9 cellular contexts compared by ENCODE assay signal in the genomic region with DNA sequence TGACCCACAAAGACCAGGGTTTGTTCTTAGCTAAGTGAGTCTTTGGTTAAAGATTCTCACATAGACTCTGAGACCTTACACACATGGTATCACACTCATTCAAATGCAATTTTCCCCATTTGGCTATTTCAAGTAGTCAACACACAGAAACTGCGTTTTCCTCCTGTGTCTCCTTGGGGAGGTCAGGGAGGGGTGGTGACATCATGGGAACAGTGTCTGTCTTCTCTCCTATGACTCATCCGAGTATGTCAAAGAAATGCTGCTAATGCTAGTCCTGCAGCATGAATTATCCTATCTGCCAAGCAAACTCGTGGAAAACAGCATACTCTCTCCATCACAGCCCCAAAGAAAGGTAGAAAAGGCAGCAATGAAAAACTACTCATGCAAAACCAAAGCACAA.
DNase-seq lines count a peak whose midpoint lies in the region; ATAC-seq, FAIRE-seq and TF ChIP-seq lines count a peak whose summit lies in the region.
"Had no signal": no experiment of that assay in that cellular context is flagged by ENCODE, and none has a peak within 500 bp of the region (broad histone marks: within the 10 kb centered on the region; RNA-seq: fewer than 3 reads in every experiment).

No MANE protein-coding gene starts in this region.

- no TSS peak for BruUV-seq in K562 (replicated peaks; lab: Mats Ljungman, UMichigan)

- intact Hi-C loops in activated CD4-positive, alpha-beta T cell treated with anti-CD3 and anti-CD28 coated beads for 36 hours (cut with DNase I, micrococcal nuclease) = no loop called here
- intact Hi-C loops in K562 (cut with micrococcal nuclease) (no loop called here), upper lobe of right lung (cut with DNase I) (no loop called here)

- H3K79me2 ChIP-seq in K562 (ENCODE audit: control insufficient read depth, insufficient read depth, low read length) = no peaks in the 10 kb centered on the region

- TF ChIP-seq CTCF in K562 (IDR thresholded peaks at IDR 0.05 in 2 of 3, conservative IDR thresholded peaks at IDR 0.05 in 1 of 3; ENCODE audit: insufficient read depth in 2 of 3, low read depth in 1 of 3, low read length in 3 of 3) (no peak), upper lobe of right lung (IDR thresholded peaks at IDR 0.05) (no peak)

- H3K36me3 ChIP-seq in K562 (ENCODE audit: control insufficient read depth, insufficient read depth, low read length) (no peaks in the 10 kb centered on the region), upper lobe of right lung (no peaks in the 10 kb centered on the region)

- H3K27ac ChIP-seq in K562 (ENCODE audit: extremely low read depth, low read depth, low read length) (no peak overlapping the region), upper lobe of right lung (no peak overlapping the region)

- TF ChIP-seq EP300 in K562 (IDR thresholded peaks at IDR 0.05; ENCODE audit: low read length) = no peak

- no peak overlapping the region for H2AFZ ChIP-seq in K562 (ENCODE audit: low read depth, low read length)

- H3K9me3 Mint-ChIP-seq in activated CD4-positive, alpha-beta T cell treated with anti-CD3 and anti-CD28 coated beads for 36 hours (ENCODE audit: low read depth) = no peaks in the 10 kb centered on the region
- H3K9me3 Mint-ChIP-seq: stimulated activated naive CD8-positive, alpha-beta T cell treated with anti-CD3 and anti-CD28 coated beads, Interleukin-15, Interleukin-2, amounts not matched to agents 100 ng/mL and 50 ng/mL, for 24 hours had no signal

- CTCF ChIA-PET in activated CD4-positive, alpha-beta T cell treated with anti-CD3 and anti-CD28 coated beads for 36 hours (lab: Charles Lee) = no interaction called here
- CTCF ChIA-PET in K562 (lab: Yijun Ruan, JAX; ENCODE audit: low intra/inter-chr PET ratio) = no interaction called here

- H3K4me3 ChIP-seq in K562 (no peak overlapping the region), upper lobe of right lung (no peak overlapping the region)

- FAIRE-seq in K562 (lab: Jason Lieb, UNC) (no peak), islet of Langerhans (lab: Jason Lieb, UNC) (peak; percentile 71)

- H3K27me3 ChIP-seq in K562 (ENCODE audit: control insufficient read depth in 2 of 2, insufficient read depth in 2 of 2, low read length in 2 of 2) (no peaks in the 10 kb centered on the region), upper lobe of right lung (no peaks in the 10 kb centered on the region)

- peak; percentile 23 for ATAC-seq in activated CD4-positive, alpha-beta T cell treated with anti-CD3 and anti-CD28 coated beads for 36 hours
- ATAC-seq in K562 = no peak
- peak; percentile 32 for ATAC-seq in upper lobe of right lung
- ATAC-seq in GM19395 (IDR thresholded peaks at IDR 0.05; ENCODE audit: unreplicated experiment) = no peak

- in situ Hi-C loops in K562 (cut with MboI) = no loop called here

- no peaks in the 10 kb centered on the region for H3K9me1 ChIP-seq in K562 (ENCODE audit: control insufficient read depth, insufficient read depth, low read length)

- H3K4me2 ChIP-seq in K562 (ENCODE audit: insufficient read depth, low read length) = no peak overlapping the region

- no peaks in the 10 kb centered on the region for H4K20me1 ChIP-seq in K562 (replicated peaks; ENCODE audit: control insufficient read depth, insufficient read depth, low read length)

- H3K36me3 Mint-ChIP-seq in activated CD4-positive, alpha-beta T cell treated with anti-CD3 and anti-CD28 coated beads for 36 hours (ENCODE audit: low read depth) = no peaks in the 10 kb centered on the region

- DNase-seq in activated CD4-positive, alpha-beta T cell treated with anti-CD3 and anti-CD28 coated beads for 36 hours = no peak
- no peak for DNase-seq in activated CD4-positive, alpha-beta T cell treated with anti-CD3 and anti-CD28 coated beads for 4 hours
- peak in 1 of 4 experiments; percentile 1 for DNase-seq in K562 (ENCODE audit: extremely low read depth in 1 of 4, low spot score in 3 of 4)
- no peak for DNase-seq in upper lobe of right lung
- DNase-seq in SKM-1 (lab: John Stamatoyannopoulos, UW; ENCODE audit: unreplicated experiment) = no peak
- no peak for DNase-seq in NCI-H2081 treated with DMSO at 0.1 percent for 48 hours (lab: John Stamatoyannopoulos, UW)

- WGBS in K562 (ENCODE audit: insufficient coverage, low coverage, missing lambda C conversion rate) = 0% methylated on average over 3 of the region's 3 CpGs

- no peak overlapping the region for H3K9ac ChIP-seq in K562 (ENCODE audit: insufficient read depth in 1 of 2, low read depth in 2 of 2, low read length in 2 of 2)

- no peak overlapping the region for H3K4me3 Mint-ChIP-seq in activated CD4-positive, alpha-beta T cell treated with anti-CD3 and anti-CD28 coated beads for 36 hours
- H3K4me3 Mint-ChIP-seq: stimulated activated naive CD8-positive, alpha-beta T cell treated with anti-CD3 and anti-CD28 coated beads, Interleukin-15, Interleukin-2, amounts not matched to agents 100 ng/mL and 50 ng/mL, for 24 hours had no signal

- peaks cover 7% of the 10 kb centered on the region for H3K27me3 Mint-ChIP-seq in activated CD4-positive, alpha-beta T cell treated with anti-CD3 and anti-CD28 coated beads for 36 hours

- H3K27ac Mint-ChIP-seq in activated CD4-positive, alpha-beta T cell treated with anti-CD3 and anti-CD28 coated beads for 36 hours = no peak overlapping the region
- H3K27ac Mint-ChIP-seq: stimulated activated naive CD8-positive, alpha-beta T cell treated with anti-CD3 and anti-CD28 coated beads, Interleukin-15, Interleukin-2, amounts not matched to agents 100 ng/mL and 50 ng/mL, for 24 hours had no signal

- H3K9me3 ChIP-seq in K562 (replicated peaks; ENCODE audit: control insufficient read depth, insufficient read depth, low read depth, low read length) = no peaks in the 10 kb centered on the region
- H3K9me3 ChIP-seq in upper lobe of right lung = no peaks in the 10 kb centered on the region

- no peak for TF ChIP-seq RAD21 in K562 (CRISPR knock-in tag; conservative IDR thresholded peaks at IDR 0.05 in 1 of 2, IDR thresholded peaks at IDR 0.05 in 1 of 2)

- H3K4me1 ChIP-seq in K562 (replicated peaks in 1 of 2; ENCODE audit: control insufficient read depth in 2 of 2, insufficient read depth in 2 of 2, low read length in 2 of 2) (no peaks in the 10 kb centered on the region), upper lobe of right lung (no peaks in the 10 kb centered on the region)

- no peaks in the 10 kb centered on the region for H3K4me1 Mint-ChIP-seq in activated CD4-positive, alpha-beta T cell treated with anti-CD3 and anti-CD28 coated beads for 36 hours

- POLR2A ChIA-PET in activated CD4-positive, alpha-beta T cell treated with anti-CD3 and anti-CD28 coated beads for 36 hours (lab: Charles Lee) = no interaction called here
- POLR2A ChIA-PET in K562 (lab: Yijun Ruan, JAX) = no interaction called here

- TF ChIP-seq POLR2A in K562 (conservative IDR thresholded peaks at IDR 0.05) = no peak

TF ChIP-seq in K562, 482 proteins besides CTCF, POLR2A, EP300 and RAD21 (continues in another document):
- TF ChIP-seq, protein P1, sequence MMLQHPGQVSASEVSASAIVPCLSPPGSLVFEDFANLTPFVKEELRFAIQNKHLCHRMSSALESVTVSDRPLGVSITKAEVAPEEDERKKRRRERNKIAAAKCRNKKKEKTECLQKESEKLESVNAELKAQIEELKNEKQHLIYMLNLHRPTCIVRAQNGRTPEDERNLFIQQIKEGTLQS (IDR thresholded peaks at IDR 0.05) = peak; percentile 41
- TF ChIP-seq, protein P1 (CRISPR knock-in tag; conservative IDR thresholded peaks at IDR 0.05) = no peak

Comparison
In these comparisons a context has a peak if more than half of its experiments do, and no peak if none do; other contexts are left out.
1. ATAC-seq: peak in activated CD4-positive, alpha-beta T cell treated with anti-CD3 and anti-CD28 coated beads for 36 hours (single experiment) and upper lobe of right lung (single experiment); none in K562 (single experiment) and GM19395 (single experiment).